ENCODE assay signal across 6 cellular contexts in genomic region chr3:2212211-2212610, GRCh38.
"Had no signal": no experiment of that assay in that cellular context is flagged by ENCODE, and none has a peak within 500 bp of the region (broad histone marks: within the 10 kb centered on the region; RNA-seq: fewer than 3 reads in every experiment).

No MANE protein-coding gene starts in this region.

- DNase-seq: H9, HCEC 1CT, IMR-90, KG1 had no signal

- ATAC-seq: GM23338, K562 had no signal

- H3K4me2 ChIP-seq: GM23338 had no signal

- H2AFZ ChIP-seq: GM23338 had no signal

- H3K4me3 ChIP-seq: GM23338, K562 had no signal
